1 cellular context compared by ENCODE assay signal in the genomic region with DNA sequence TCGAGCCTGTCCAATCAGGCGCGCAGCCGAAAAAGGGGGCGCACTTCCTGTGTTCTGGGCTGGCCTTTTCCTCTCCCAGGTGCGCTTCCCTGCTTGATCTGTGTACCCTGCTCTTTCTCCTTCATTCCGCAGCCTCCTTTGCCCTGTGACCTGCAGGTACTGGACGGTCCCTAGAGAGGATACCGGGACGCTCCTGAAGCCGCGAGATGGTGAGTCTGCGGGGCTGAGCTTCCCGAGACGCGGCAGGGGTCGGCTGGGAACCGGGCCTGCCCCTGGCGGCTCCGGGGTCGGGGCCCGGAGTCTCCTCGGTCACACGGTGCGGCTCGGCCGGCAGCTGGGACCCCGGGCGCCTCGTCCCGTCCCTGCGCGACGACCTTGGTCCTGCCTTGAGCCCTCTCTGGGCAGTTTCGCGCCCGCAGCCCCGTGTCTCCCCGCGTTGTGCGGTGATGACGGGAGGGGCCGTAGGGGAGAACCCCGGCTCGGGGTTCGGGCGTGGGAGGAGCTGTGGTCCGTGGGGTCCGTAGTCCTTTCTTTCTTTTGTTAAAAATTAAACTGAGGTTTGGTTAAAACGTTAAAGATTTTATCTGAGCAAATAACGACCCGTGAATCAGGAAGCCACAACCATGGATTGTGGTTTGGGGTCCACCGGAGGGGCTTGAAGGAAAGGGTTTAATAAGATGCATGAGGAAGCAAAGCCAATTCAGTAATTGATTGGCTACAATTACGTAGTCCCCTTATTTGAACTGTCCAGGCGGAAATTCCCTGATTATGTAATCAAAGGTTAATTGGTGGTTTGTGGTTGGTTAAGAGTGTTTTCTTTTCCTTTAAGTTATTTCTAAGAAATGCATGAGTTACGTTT.
A peak's percentile ranks its signal among the peaks of the same experiment; 100 is the strongest.
TF ChIP-seq lines count a peak whose summit lies in the region.

No MANE protein-coding gene starts in this region.

TF ChIP-seq in K562, 482 proteins besides CTCF, POLR2A, EP300 and RAD21 (continued from another document and continues in another):
- peak; percentile 68; the same call in 1 of the 2 replicates for TF ChIP-seq PHF8 (IDR thresholded peaks at IDR 0.05; ENCODE audit: borderline replicate concordance, low read length)
- 0 out of 2 replicates have a peak, but pooled peaks have one; percentile 15 for TF ChIP-seq EP400 (IDR thresholded peaks at IDR 0.05)
- TF ChIP-seq ATF1 (CRISPR knock-in tag; IDR thresholded peaks at IDR 0.05) = no peak
- peak; percentile 42 for TF ChIP-seq ATF1 (tag; IDR thresholded peaks at IDR 0.05)
- TF ChIP-seq, protein P1, sequence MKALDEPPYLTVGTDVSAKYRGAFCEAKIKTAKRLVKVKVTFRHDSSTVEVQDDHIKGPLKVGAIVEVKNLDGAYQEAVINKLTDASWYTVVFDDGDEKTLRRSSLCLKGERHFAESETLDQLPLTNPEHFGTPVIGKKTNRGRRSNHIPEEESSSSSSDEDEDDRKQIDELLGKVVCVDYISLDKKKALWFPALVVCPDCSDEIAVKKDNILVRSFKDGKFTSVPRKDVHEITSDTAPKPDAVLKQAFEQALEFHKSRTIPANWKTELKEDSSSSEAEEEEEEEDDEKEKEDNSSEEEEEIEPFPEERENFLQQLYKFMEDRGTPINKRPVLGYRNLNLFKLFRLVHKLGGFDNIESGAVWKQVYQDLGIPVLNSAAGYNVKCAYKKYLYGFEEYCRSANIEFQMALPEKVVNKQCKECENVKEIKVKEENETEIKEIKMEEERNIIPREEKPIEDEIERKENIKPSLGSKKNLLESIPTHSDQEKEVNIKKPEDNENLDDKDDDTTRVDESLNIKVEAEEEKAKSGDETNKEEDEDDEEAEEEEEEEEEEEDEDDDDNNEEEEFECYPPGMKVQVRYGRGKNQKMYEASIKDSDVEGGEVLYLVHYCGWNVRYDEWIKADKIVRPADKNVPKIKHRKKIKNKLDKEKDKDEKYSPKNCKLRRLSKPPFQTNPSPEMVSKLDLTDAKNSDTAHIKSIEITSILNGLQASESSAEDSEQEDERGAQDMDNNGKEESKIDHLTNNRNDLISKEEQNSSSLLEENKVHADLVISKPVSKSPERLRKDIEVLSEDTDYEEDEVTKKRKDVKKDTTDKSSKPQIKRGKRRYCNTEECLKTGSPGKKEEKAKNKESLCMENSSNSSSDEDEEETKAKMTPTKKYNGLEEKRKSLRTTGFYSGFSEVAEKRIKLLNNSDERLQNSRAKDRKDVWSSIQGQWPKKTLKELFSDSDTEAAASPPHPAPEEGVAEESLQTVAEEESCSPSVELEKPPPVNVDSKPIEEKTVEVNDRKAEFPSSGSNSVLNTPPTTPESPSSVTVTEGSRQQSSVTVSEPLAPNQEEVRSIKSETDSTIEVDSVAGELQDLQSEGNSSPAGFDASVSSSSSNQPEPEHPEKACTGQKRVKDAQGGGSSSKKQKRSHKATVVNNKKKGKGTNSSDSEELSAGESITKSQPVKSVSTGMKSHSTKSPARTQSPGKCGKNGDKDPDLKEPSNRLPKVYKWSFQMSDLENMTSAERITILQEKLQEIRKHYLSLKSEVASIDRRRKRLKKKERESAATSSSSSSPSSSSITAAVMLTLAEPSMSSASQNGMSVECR (CRISPR knock-in tag; IDR thresholded peaks at IDR 0.05) = no peak
- TF ChIP-seq ETV1 (tag; conservative IDR thresholded peaks at IDR 0.05; ENCODE audit: low read depth) = peak; percentile 50
- TF ChIP-seq ZNF830 (CRISPR knock-in tag; IDR thresholded peaks at IDR 0.05) = no peak
- TF ChIP-seq PHF20 (IDR thresholded peaks at IDR 0.05; ENCODE audit: partially characterized antibody) = peak; percentile 67
- peak; percentile 83 for TF ChIP-seq ASH1L (IDR thresholded peaks at IDR 0.05; ENCODE audit: borderline replicate concordance, low read depth, partially characterized antibody)
- TF ChIP-seq, protein P2, sequence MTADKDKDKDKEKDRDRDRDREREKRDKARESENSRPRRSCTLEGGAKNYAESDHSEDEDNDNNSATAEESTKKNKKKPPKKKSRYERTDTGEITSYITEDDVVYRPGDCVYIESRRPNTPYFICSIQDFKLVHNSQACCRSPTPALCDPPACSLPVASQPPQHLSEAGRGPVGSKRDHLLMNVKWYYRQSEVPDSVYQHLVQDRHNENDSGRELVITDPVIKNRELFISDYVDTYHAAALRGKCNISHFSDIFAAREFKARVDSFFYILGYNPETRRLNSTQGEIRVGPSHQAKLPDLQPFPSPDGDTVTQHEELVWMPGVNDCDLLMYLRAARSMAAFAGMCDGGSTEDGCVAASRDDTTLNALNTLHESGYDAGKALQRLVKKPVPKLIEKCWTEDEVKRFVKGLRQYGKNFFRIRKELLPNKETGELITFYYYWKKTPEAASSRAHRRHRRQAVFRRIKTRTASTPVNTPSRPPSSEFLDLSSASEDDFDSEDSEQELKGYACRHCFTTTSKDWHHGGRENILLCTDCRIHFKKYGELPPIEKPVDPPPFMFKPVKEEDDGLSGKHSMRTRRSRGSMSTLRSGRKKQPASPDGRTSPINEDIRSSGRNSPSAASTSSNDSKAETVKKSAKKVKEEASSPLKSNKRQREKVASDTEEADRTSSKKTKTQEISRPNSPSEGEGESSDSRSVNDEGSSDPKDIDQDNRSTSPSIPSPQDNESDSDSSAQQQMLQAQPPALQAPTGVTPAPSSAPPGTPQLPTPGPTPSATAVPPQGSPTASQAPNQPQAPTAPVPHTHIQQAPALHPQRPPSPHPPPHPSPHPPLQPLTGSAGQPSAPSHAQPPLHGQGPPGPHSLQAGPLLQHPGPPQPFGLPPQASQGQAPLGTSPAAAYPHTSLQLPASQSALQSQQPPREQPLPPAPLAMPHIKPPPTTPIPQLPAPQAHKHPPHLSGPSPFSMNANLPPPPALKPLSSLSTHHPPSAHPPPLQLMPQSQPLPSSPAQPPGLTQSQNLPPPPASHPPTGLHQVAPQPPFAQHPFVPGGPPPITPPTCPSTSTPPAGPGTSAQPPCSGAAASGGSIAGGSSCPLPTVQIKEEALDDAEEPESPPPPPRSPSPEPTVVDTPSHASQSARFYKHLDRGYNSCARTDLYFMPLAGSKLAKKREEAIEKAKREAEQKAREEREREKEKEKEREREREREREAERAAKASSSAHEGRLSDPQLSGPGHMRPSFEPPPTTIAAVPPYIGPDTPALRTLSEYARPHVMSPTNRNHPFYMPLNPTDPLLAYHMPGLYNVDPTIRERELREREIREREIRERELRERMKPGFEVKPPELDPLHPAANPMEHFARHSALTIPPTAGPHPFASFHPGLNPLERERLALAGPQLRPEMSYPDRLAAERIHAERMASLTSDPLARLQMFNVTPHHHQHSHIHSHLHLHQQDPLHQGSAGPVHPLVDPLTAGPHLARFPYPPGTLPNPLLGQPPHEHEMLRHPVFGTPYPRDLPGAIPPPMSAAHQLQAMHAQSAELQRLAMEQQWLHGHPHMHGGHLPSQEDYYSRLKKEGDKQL (CRISPR knock-in tag; IDR thresholded peaks at IDR 0.05; ENCODE audit: borderline replicate concordance) = 0 out of 2 replicates have a peak, but pooled peaks have one; percentile 39
- TF ChIP-seq ELF1 (tag; IDR thresholded peaks at IDR 0.05) = peak; percentile 66
- TF ChIP-seq ESRRA (IDR thresholded peaks at IDR 0.05; ENCODE audit: borderline replicate concordance, low read depth) = 0 out of 2 replicates have a peak, but pooled peaks have one; percentile 7
- no peak for TF ChIP-seq ARID1B (IDR thresholded peaks at IDR 0.05)
- no peak for TF ChIP-seq ZKSCAN8 (CRISPR knock-in tag; IDR thresholded peaks at IDR 0.05)
- TF ChIP-seq SUPT5H (IDR thresholded peaks at IDR 0.05) = peak; percentile 67
- peak; percentile 69 for TF ChIP-seq CEBPB (tag; IDR thresholded peaks at IDR 0.05)
- no peak for TF ChIP-seq SIX5 (IDR thresholded peaks at IDR 0.05; ENCODE audit: borderline replicate concordance in 1 of 2, insufficient read depth in 1 of 2, low read depth in 1 of 2, low read length in 2 of 2)
- TF ChIP-seq, protein P3, sequence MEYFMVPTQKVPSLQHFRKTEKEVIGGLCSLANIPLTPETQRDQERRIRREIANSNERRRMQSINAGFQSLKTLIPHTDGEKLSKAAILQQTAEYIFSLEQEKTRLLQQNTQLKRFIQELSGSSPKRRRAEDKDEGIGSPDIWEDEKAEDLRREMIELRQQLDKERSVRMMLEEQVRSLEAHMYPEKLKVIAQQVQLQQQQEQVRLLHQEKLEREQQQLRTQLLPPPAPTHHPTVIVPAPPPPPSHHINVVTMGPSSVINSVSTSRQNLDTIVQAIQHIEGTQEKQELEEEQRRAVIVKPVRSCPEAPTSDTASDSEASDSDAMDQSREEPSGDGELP (CRISPR knock-in tag; IDR thresholded peaks at IDR 0.05; ENCODE audit: borderline replicate concordance) = peak; percentile 45; the same call in 1 of the 2 replicates
- no peak for TF ChIP-seq NR2C2 (CRISPR knock-in tag; IDR thresholded peaks at IDR 0.05)
- TF ChIP-seq NR2C2 (tag; IDR thresholded peaks at IDR 0.05) = peak; percentile 62
- TF ChIP-seq FOXJ2 (tag; IDR thresholded peaks at IDR 0.05) = no peak
- TF ChIP-seq TGIF2 (CRISPR knock-in tag; IDR thresholded peaks at IDR 0.05) = no peak
- TF ChIP-seq NRF1 (conservative IDR thresholded peaks at IDR 0.05 in 1 of 2, IDR thresholded peaks at IDR 0.05 in 1 of 2) = peak; percentile 64 to 68
- TF ChIP-seq MBD2 (IDR thresholded peaks at IDR 0.05; ENCODE audit: borderline replicate concordance, low read depth) = 0 out of 2 replicates have a peak, but pooled peaks have one; percentile 69
- TF ChIP-seq HDAC1 (IDR thresholded peaks at IDR 0.05) = peak in 1 of 2 experiments; percentile 63; a peak in 2 of 4 replicates
- 0 out of 2 replicates have a peak, but pooled peaks have one; percentile 24 for TF ChIP-seq GATA2 (CRISPR knock-in tag; IDR thresholded peaks at IDR 0.05)
- TF ChIP-seq, protein P4, sequence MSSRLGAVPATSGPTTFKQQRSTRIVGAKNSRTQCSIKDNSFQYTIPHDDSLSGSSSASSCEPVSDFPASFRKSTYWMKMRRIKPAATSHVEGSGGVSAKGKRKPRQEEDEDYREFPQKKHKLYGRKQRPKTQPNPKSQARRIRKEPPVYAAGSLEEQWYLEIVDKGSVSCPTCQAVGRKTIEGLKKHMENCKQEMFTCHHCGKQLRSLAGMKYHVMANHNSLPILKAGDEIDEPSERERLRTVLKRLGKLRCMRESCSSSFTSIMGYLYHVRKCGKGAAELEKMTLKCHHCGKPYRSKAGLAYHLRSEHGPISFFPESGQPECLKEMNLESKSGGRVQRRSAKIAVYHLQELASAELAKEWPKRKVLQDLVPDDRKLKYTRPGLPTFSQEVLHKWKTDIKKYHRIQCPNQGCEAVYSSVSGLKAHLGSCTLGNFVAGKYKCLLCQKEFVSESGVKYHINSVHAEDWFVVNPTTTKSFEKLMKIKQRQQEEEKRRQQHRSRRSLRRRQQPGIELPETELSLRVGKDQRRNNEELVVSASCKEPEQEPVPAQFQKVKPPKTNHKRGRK (tag; IDR thresholded peaks at IDR 0.05) = 0 out of 2 replicates have a peak, but pooled peaks have one; percentile 16
- peak; percentile 50; the same call in 1 of the 2 replicates for TF ChIP-seq ZBTB7A (IDR thresholded peaks at IDR 0.05; ENCODE audit: borderline replicate concordance, control insufficient read depth, low read depth, low read length)
- TF ChIP-seq LCOR (CRISPR knock-in tag; IDR thresholded peaks at IDR 0.05) = 0 out of 2 replicates have a peak, but pooled peaks have one; percentile 55
- 0 out of 2 replicates have a peak, but pooled peaks have one; percentile 8 for TF ChIP-seq CXXC5 (CRISPR knock-in tag; IDR thresholded peaks at IDR 0.05)
- TF ChIP-seq, protein P5, sequence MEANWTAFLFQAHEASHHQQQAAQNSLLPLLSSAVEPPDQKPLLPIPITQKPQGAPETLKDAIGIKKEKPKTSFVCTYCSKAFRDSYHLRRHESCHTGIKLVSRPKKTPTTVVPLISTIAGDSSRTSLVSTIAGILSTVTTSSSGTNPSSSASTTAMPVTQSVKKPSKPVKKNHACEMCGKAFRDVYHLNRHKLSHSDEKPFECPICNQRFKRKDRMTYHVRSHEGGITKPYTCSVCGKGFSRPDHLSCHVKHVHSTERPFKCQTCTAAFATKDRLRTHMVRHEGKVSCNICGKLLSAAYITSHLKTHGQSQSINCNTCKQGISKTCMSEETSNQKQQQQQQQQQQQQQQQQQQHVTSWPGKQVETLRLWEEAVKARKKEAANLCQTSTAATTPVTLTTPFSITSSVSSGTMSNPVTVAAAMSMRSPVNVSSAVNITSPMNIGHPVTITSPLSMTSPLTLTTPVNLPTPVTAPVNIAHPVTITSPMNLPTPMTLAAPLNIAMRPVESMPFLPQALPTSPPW (CRISPR knock-in tag; IDR thresholded peaks at IDR 0.05) = peak; percentile 49
- TF ChIP-seq CHD2 (IDR thresholded peaks at IDR 0.05; ENCODE audit: low read depth, low read length) = peak; percentile 55
- TF ChIP-seq SIN3A (IDR thresholded peaks at IDR 0.05; ENCODE audit: borderline replicate concordance in 2 of 2, control insufficient read depth in 1 of 2, low read depth in 2 of 2, low read length in 2 of 2) = peak; percentile 15 to 17; a peak in 1 of 4 replicates
- TF ChIP-seq, protein P6, sequence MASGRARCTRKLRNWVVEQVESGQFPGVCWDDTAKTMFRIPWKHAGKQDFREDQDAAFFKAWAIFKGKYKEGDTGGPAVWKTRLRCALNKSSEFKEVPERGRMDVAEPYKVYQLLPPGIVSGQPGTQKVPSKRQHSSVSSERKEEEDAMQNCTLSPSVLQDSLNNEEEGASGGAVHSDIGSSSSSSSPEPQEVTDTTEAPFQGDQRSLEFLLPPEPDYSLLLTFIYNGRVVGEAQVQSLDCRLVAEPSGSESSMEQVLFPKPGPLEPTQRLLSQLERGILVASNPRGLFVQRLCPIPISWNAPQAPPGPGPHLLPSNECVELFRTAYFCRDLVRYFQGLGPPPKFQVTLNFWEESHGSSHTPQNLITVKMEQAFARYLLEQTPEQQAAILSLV (tag; IDR thresholded peaks at IDR 0.05) = no peak
- TF ChIP-seq KLF13 (tag; IDR thresholded peaks at IDR 0.05; ENCODE audit: borderline replicate concordance, low read depth) = no peak
- 0 out of 2 replicates have a peak, but pooled peaks have one; percentile 12 for TF ChIP-seq SIN3B (IDR thresholded peaks at IDR 0.05; ENCODE audit: low read depth)
- TF ChIP-seq POLR2AphosphoS5 (IDR thresholded peaks at IDR 0.05; ENCODE audit: control insufficient read depth, insufficient read depth, low read depth, low read length) = 0 out of 2 replicates have a peak, but pooled peaks have one; percentile 31
- TF ChIP-seq, protein P7, sequence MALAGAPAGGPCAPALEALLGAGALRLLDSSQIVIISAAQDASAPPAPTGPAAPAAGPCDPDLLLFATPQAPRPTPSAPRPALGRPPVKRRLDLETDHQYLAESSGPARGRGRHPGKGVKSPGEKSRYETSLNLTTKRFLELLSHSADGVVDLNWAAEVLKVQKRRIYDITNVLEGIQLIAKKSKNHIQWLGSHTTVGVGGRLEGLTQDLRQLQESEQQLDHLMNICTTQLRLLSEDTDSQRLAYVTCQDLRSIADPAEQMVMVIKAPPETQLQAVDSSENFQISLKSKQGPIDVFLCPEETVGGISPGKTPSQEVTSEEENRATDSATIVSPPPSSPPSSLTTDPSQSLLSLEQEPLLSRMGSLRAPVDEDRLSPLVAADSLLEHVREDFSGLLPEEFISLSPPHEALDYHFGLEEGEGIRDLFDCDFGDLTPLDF (CRISPR knock-in tag; IDR thresholded peaks at IDR 0.05) = no peak
- TF ChIP-seq, protein P8, sequence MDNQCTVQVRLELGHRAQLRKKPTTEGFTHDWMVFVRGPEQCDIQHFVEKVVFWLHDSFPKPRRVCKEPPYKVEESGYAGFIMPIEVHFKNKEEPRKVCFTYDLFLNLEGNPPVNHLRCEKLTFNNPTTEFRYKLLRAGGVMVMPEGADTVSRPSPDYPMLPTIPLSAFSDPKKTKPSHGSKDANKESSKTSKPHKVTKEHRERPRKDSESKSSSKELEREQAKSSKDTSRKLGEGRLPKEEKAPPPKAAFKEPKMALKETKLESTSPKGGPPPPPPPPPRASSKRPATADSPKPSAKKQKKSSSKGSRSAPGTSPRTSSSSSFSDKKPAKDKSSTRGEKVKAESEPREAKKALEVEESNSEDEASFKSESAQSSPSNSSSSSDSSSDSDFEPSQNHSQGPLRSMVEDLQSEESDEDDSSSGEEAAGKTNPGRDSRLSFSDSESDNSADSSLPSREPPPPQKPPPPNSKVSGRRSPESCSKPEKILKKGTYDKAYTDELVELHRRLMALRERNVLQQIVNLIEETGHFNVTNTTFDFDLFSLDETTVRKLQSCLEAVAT (IDR thresholded peaks at IDR 0.05) = 0 out of 4 replicates have a peak, but pooled peaks of 1 of the 2 experiments have one; percentile 43
- peak; percentile 8; the same call in 1 of the 2 replicates for TF ChIP-seq SMARCE1 (IDR thresholded peaks at IDR 0.05)
